Comparison of ENCODE assay signal across 11 cellular contexts in the genomic region with DNA sequence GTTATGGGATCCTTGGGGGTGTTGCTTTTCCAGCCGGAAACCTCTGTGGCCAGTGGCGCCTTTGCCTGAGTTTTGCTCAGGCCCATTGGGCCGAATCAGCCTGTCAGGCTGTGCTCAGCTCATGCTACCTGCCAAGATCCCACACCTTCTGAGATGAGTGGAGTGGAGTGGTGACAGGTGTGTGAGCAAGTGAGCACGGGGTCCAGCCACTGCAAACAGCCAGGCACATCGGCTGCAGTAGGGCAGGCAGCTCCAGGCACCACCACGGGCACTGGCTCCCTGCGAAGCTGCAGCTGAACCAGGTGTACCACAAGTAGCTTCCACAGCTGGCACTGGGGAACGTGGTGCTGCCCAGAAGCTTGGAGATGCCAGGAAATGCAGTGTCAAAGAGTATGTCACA. TPM values are rescaled to one million over a fixed set of nuclear protein-coding genes. Genes with fewer than 3 reads are reported as not detected.
DNase-seq lines count a peak whose midpoint lies in the region; ATAC-seq and TF ChIP-seq lines count a peak whose summit lies in the region.
"Had no signal": no experiment of that assay in that cellular context is flagged by ENCODE, and none has a peak within 500 bp of the region (broad histone marks: within the 10 kb centered on the region; RNA-seq: fewer than 3 reads in every experiment).

No MANE protein-coding gene starts in this region.

- no peak overlapping the region for H3K14ac ChIP-seq in trophoblast cell (ENCODE audit: low read length)

- no peaks in the 10 kb centered on the region for H3K79me2 ChIP-seq in trophoblast cell (ENCODE audit: control insufficient read depth, insufficient read depth, low read length, poor library complexity)

- BruUV-seq in Panc1 (replicated peaks; lab: Mats Ljungman, UMichigan) (no TSS peak), A673 (replicated peaks; lab: Mats Ljungman, UMichigan) (no TSS peak)

- ATAC-seq in Panc1 (0 out of 2 replicates have a peak, but pooled peaks have one; percentile 17), aorta (ENCODE audit: low FRiP score) (no peak)

- H3K27ac Mint-ChIP-seq in activated CD4-positive, alpha-beta T cell treated with anti-CD3 and anti-CD28 coated beads, Interleukin-2, amount 10 ng/mL, durations not matched to agents 24 days and 14 days = no peak overlapping the region

- POLR2A ChIA-PET in Panc1 (lab: Charles Lee) (interaction anchor here (0.5 to 0.6 kb wide), 2 partner anchors 10 to 828 kb away, joined by 5 to 11 read pairs; no protein-coding TSS in a partner anchor), A673 (lab: Charles Lee; ENCODE audit: low non-redundant PET) (no interaction called here)

- no peak overlapping the region for H3K9ac ChIP-seq in trophoblast cell (ENCODE audit: low read length)

- H3K4me1 Mint-ChIP-seq in activated CD4-positive, alpha-beta T cell treated with anti-CD3 and anti-CD28 coated beads, Interleukin-2, amount 10 ng/mL, durations not matched to agents 24 days and 14 days = no peaks in the 10 kb centered on the region
- H3K4me1 Mint-ChIP-seq: CD4-positive, alpha-beta memory T cell had no signal

- no peak overlapping the region for H3K4me2 ChIP-seq in trophoblast cell (ENCODE audit: low read length)

- H3K27me3 ChIP-seq in Panc1 (ENCODE audit: control insufficient read depth, insufficient read depth, low read length) = no peaks in the 10 kb centered on the region
- no peaks in the 10 kb centered on the region for H3K27me3 ChIP-seq in trophoblast cell (ENCODE audit: insufficient read depth, low read length)
- no peaks in the 10 kb centered on the region for H3K27me3 ChIP-seq in esophagus squamous epithelium
- H3K27me3 ChIP-seq in A673 (replicated peaks; ENCODE audit: insufficient read depth, low read depth, low read length, poor library complexity) = no peaks in the 10 kb centered on the region
- H3K27me3 ChIP-seq in aorta (ENCODE audit: control insufficient read depth in 1 of 2, insufficient read depth in 2 of 2, low read length in 1 of 2) = no peaks in the 10 kb centered on the region
- H3K27me3 ChIP-seq: BE2C had no signal

- H2BK12ac ChIP-seq in trophoblast cell (ENCODE audit: low read length) = no peak overlapping the region

- H3K36me3 ChIP-seq in Panc1 (ENCODE audit: control insufficient read depth, insufficient read depth, low read length) (no peaks in the 10 kb centered on the region), trophoblast cell (ENCODE audit: control insufficient read depth in 1 of 2, insufficient read depth in 2 of 2, low read length in 2 of 2) (peaks cover 4% of the 10 kb centered on the region in 2 experiments), esophagus squamous epithelium (peaks cover 0 to 6% (median 0%) of the 10 kb centered on the region in 3 donors), A673 (ENCODE audit: insufficient read depth, low read length, poor library complexity, severe bottlenecking) (no peaks in the 10 kb centered on the region), aorta (ENCODE audit: control insufficient read depth in 1 of 2, insufficient read depth in 2 of 2, low read length in 1 of 2) (no peaks in the 10 kb centered on the region)
- H3K36me3 ChIP-seq: BE2C had no signal

- no peak overlapping the region for H3K27ac ChIP-seq in Panc1 (ENCODE audit: low read length)
- no peak overlapping the region for H3K27ac ChIP-seq in trophoblast cell (ENCODE audit: low read depth, low read length)
- H3K27ac ChIP-seq in esophagus squamous epithelium = no peak overlapping the region
- no peak overlapping the region for H3K27ac ChIP-seq in A673 (ENCODE audit: low read depth, low read length, poor library complexity, severe bottlenecking)
- H3K27ac ChIP-seq in aorta (ENCODE audit: low read depth in 1 of 2, low read length in 2 of 2) = no peak overlapping the region
- H3K27ac ChIP-seq: C4-2B had no signal

- no peaks in the 10 kb centered on the region for H3K9me3 Mint-ChIP-seq in activated CD4-positive, alpha-beta T cell treated with anti-CD3 and anti-CD28 coated beads, Interleukin-2, amount 10 ng/mL, durations not matched to agents 24 days and 14 days
- H3K9me3 Mint-ChIP-seq: CD4-positive, alpha-beta memory T cell had no signal

- H2BK5ac ChIP-seq in trophoblast cell (ENCODE audit: low read depth, low read length, poor library complexity) = no peak overlapping the region

- H2BK120ac ChIP-seq in trophoblast cell (ENCODE audit: insufficient read depth, low read length, poor library complexity) = no peak overlapping the region

- H3K4me3 ChIP-seq in Panc1 (ENCODE audit: low read depth in 2 of 2, low read length in 2 of 2) (no peak overlapping the region), trophoblast cell (ENCODE audit: low read depth, low read length) (no peak overlapping the region), esophagus squamous epithelium (no peak overlapping the region), A673 (ENCODE audit: low read depth, low read length, poor library complexity, severe bottlenecking) (no peak overlapping the region), aorta (ENCODE audit: low read length in 2 of 2) (no peak overlapping the region)

- H2AFZ ChIP-seq in trophoblast cell (ENCODE audit: insufficient read depth, low read length, poor library complexity) = no peak overlapping the region

- in situ Hi-C loops in Panc1 (cut with HindIII; ENCODE audit: low pct_unique_long_range_greater_than_20kb, low sequenced_read_pairs) = no loop called here

- no peaks in the 10 kb centered on the region for H3K4me1 ChIP-seq in Panc1 (ENCODE audit: control insufficient read depth, insufficient read depth, low read length)
- peaks cover 0 to 4% of the 10 kb centered on the region in 2 experiments for H3K4me1 ChIP-seq in trophoblast cell (ENCODE audit: control insufficient read depth in 1 of 2, insufficient read depth in 2 of 2, low read length in 2 of 2)
- no peaks in the 10 kb centered on the region for H3K4me1 ChIP-seq in esophagus squamous epithelium
- H3K4me1 ChIP-seq in A673 (ENCODE audit: insufficient read depth, low read length, poor library complexity, severe bottlenecking) = no peaks in the 10 kb centered on the region
- H3K4me1 ChIP-seq in aorta (ENCODE audit: control insufficient read depth in 1 of 2, insufficient read depth in 2 of 2, low read length in 2 of 2) = no peaks in the 10 kb centered on the region
- H3K4me1 ChIP-seq: BE2C had no signal

- no peak overlapping the region for H4K8ac ChIP-seq in trophoblast cell (ENCODE audit: low read depth, low read length)

- no peaks in the 10 kb centered on the region for H3K9me3 ChIP-seq in Panc1 (ENCODE audit: control insufficient read depth, insufficient read depth, low read depth, low read length)
- peaks cover 11% of the 10 kb centered on the region for H3K9me3 ChIP-seq in trophoblast cell (ENCODE audit: insufficient read depth, low read depth, low read length)
- H3K9me3 ChIP-seq in esophagus squamous epithelium = no peaks in the 10 kb centered on the region
- H3K9me3 ChIP-seq in A673 (ENCODE audit: low read depth, low read length, poor library complexity, severe bottlenecking) = no peaks in the 10 kb centered on the region
- no peaks in the 10 kb centered on the region for H3K9me3 ChIP-seq in aorta (ENCODE audit: control insufficient read depth, low read length)
- H3K9me3 ChIP-seq: BE2C had no signal

- H3K79me1 ChIP-seq in trophoblast cell (ENCODE audit: low read length) = no peaks in the 10 kb centered on the region

- intact Hi-C loops in activated CD4-positive, alpha-beta T cell treated with anti-CD3 and anti-CD28 coated beads, Interleukin-2, amount 10 ng/mL, durations not matched to agents 24 days and 14 days (cut with micrococcal nuclease) = no loop called here
- intact Hi-C loops in Panc1 (cut with micrococcal nuclease; ENCODE audit: unreplicated experiment) = no loop called here
- intact Hi-C loops in esophagus squamous epithelium (cut with DNase I) = no loop called here
- intact Hi-C loops in A673 (cut with micrococcal nuclease; ENCODE audit: unreplicated experiment) = no loop called here
- intact Hi-C loops in aorta (cut with DNase I) = no loop called here

- H3K36me3 Mint-ChIP-seq in activated CD4-positive, alpha-beta T cell treated with anti-CD3 and anti-CD28 coated beads, Interleukin-2, amount 10 ng/mL, durations not matched to agents 24 days and 14 days (ENCODE audit: low read depth) = no peaks in the 10 kb centered on the region

- DNase-seq in activated CD4-positive, alpha-beta T cell treated with anti-CD3 and anti-CD28 coated beads, Interleukin-2, amount 10 ng/mL, durations not matched to agents 24 days and 14 days = peak; percentile 47
- no peak for DNase-seq in activated CD4-positive, alpha-beta T cell treated with anti-CD3 and anti-CD28 coated beads for 48 hours
- DNase-seq in Panc1 (ENCODE audit: low read depth, low spot score) = no peak
- DNase-seq in trophoblast cell = no peak
- DNase-seq in esophagus squamous epithelium (lab: John Stamatoyannopoulos, UW) = no peak
- DNase-seq in A673 (ENCODE audit: low spot score) = no peak
- no peak for DNase-seq in aorta
- DNase-seq: CD4-positive, alpha-beta memory T cell; GF-D8 had no signal

- no peak for TF ChIP-seq POLR2A in esophagus squamous epithelium (IDR thresholded peaks at IDR 0.05)

- H4K91ac ChIP-seq in trophoblast cell (ENCODE audit: low read depth, low read length) = peak overlapping the region; percentile 0

- H4K12ac ChIP-seq in trophoblast cell (ENCODE audit: low read depth, low read length) = no peak overlapping the region

- WGBS in trophoblast cell (ENCODE audit: extremely low coverage, insufficient coverage, insufficient read length) = no CpG with 5 or more reads among the region's 8 CpGs
- 60 to 85% methylated on average over 1 to 3 of the region's 8 CpGs for WGBS in esophagus squamous epithelium, 2 donors
- WGBS in aorta, 2 donors = 91 to 96% methylated on average over 8 of the region's 8 CpGs

- H3K23ac ChIP-seq in trophoblast cell (ENCODE audit: low read length) = no peak overlapping the region

- H3K18ac ChIP-seq in trophoblast cell (ENCODE audit: low read length) = no peak overlapping the region

- no peaks in the 10 kb centered on the region for H3K27me3 Mint-ChIP-seq in activated CD4-positive, alpha-beta T cell treated with anti-CD3 and anti-CD28 coated beads, Interleukin-2, amount 10 ng/mL, durations not matched to agents 24 days and 14 days
- H3K27me3 Mint-ChIP-seq: CD4-positive, alpha-beta memory T cell had no signal

- no peak overlapping the region for H3K4ac ChIP-seq in trophoblast cell (ENCODE audit: low read depth, low read length)

- TF ChIP-seq CTCF in Panc1 (IDR thresholded peaks at IDR 0.05) (no peak), esophagus squamous epithelium (IDR thresholded peaks at IDR 0.05) (no peak), A673 (conservative IDR thresholded peaks at IDR 0.05; ENCODE audit: low read depth, low read length) (no peak)

- H2AK5ac ChIP-seq in trophoblast cell (ENCODE audit: low read length) = peak overlapping the region; percentile 28

- CTCF ChIA-PET in Panc1 (lab: Charles Lee) = interaction anchor here (0.6 kb wide), 2 partner anchors 46 to 273 kb away, joined by 3 to 5 read pairs; no protein-coding TSS in a partner anchor
- CTCF ChIA-PET in A673 (lab: Charles Lee) = no interaction called here

- H3K4me3 Mint-ChIP-seq in activated CD4-positive, alpha-beta T cell treated with anti-CD3 and anti-CD28 coated beads, Interleukin-2, amount 10 ng/mL, durations not matched to agents 24 days and 14 days = no peak overlapping the region
- H3K4me3 Mint-ChIP-seq: CD4-positive, alpha-beta memory T cell had no signal

RNA-seq across cellular contexts. Expression of gene WDR89, which starts 21.1 kb away (rescaled TPM):
- 32.6 and 33.1 TPM in 2 replicates for total RNA-seq in activated CD4-positive, alpha-beta T cell treated with anti-CD3 and anti-CD28 coated beads, Interleukin-2, amount 10 ng/mL, durations not matched to agents 24 days and 14 days
- total RNA-seq in Panc1 (2021; ENCODE audit: unreplicated experiment) (13.0 TPM), esophagus squamous epithelium (1 to 10 TPM; 3.5 to 7.4 (median 5.8) TPM), A673 (2021) (19.0 and 23.6 TPM in 2 replicates), aorta (10 to 100 TPM in 1 of 2 donors, 1 to 10 TPM in 1; 7.9 to 12.9 TPM)
- 4.5 TPM for polyA plus RNA-seq in Panc1 (2012; ENCODE audit: insufficient read length)
- polyA plus RNA-seq in trophoblast cell (2013) = 13.4 and 13.5 TPM in 2 replicates
- polyA plus RNA-seq in aorta = 1 to 10 TPM; 3.9 to 5.6 TPM
